ENCODE assay signal across 17 cellular contexts in genomic region chr2:237894396-237894979, GRCh38. TPM values are rescaled to one million over a fixed set of nuclear protein-coding genes. Genes with fewer than 3 reads are reported as not detected.
DNase-seq lines count a peak whose midpoint lies in the region; ATAC-seq and TF ChIP-seq lines count a peak whose summit lies in the region.
"Had no signal": no experiment of that assay in that cellular context is flagged by ENCODE, and none has a peak within 500 bp of the region (broad histone marks: within the 10 kb centered on the region; RNA-seq: fewer than 3 reads in every experiment).

No MANE protein-coding gene starts in this region.

- H3K4me1 ChIP-seq in muscle layer of colon (ENCODE audit: insufficient read depth, low read length), result peaks cover 70% of the 10 kb centered on the region
- peaks cover 15 to 34% of the 10 kb centered on the region in 2 donors for H3K4me1 ChIP-seq in uterus

- no peak for ATAC-seq in HG03280 (IDR thresholded peaks at IDR 0.05; ENCODE audit: unreplicated experiment)
- ATAC-seq: CD8-positive, alpha-beta T cell had no signal

- intact Hi-C loops in uterus (cut with DNase I; ENCODE audit: low total_unique reads), result no loop called here

- H3K4me3 ChIP-seq in muscle layer of colon (ENCODE audit: low read depth in 1 of 2, low read length in 2 of 2), result no peak overlapping the region
- no peak overlapping the region for H3K4me3 ChIP-seq in uterus
- H3K4me3 ChIP-seq: smooth muscle cell had no signal

- H3K27ac ChIP-seq in caudate nucleus (ENCODE audit: low read depth, low read length) (peak overlapping the region; percentile 77), muscle layer of colon (ENCODE audit: low read depth, low read length) (peak overlapping the region; percentile 95), uterus (peak overlapping the region; percentile 98 to 100)

- DNase-seq in activated effector memory CD4-positive, alpha-beta T cell treated with anti-CD3 and anti-CD28 coated beads, Interleukin-2, amount 50 U/mL, for 16 hours, result peak; percentile 57
- DNase-seq in activated effector memory CD4-positive, alpha-beta T cell treated with Interleukin-2 at 50 U/mL for 16 hours, result no peak
- DNase-seq in caudate nucleus (lab: John Stamatoyannopoulos, UW) (no peak), uterus (peak in 1 of 2 donors; percentile 19), NOMO-1 treated with dmso at 0.1 percent for 144 hours (lab: John Stamatoyannopoulos, UW; ENCODE audit: unreplicated experiment) (no peak), C1 segment of cervical spinal cord (lab: John Stamatoyannopoulos, UW) (no peak)
- DNase-seq: ACHN; activated CD4-positive, alpha-beta T cell treated with anti-CD3 and anti-CD28 coated beads for 1 hour; activated naive CD4-positive, alpha-beta T cell; CD8-positive, alpha-beta T cell; NCI-H1048; nucleus accumbens; T-helper 9 cell had no signal

- H3K9ac ChIP-seq in muscle layer of colon (ENCODE audit: low read length), result peak overlapping the region; percentile 22

- H3K36me3 ChIP-seq in muscle layer of colon (ENCODE audit: insufficient read depth, low read length) (peaks cover 11% of the 10 kb centered on the region), uterus (no peaks in the 10 kb centered on the region)

- H3K27me3 ChIP-seq in muscle layer of colon (ENCODE audit: control insufficient read depth in 1 of 2, insufficient read depth in 2 of 2, low read length in 2 of 2) (no peaks in the 10 kb centered on the region), uterus (no peaks in the 10 kb centered on the region)

- TF ChIP-seq CTCF in uterus (IDR thresholded peaks at IDR 0.05), result no peak

- no peaks in the 10 kb centered on the region for H3K9me3 ChIP-seq in muscle layer of colon (ENCODE audit: low read length)
- no peaks in the 10 kb centered on the region for H3K9me3 ChIP-seq in uterus

- TF ChIP-seq POLR2A in uterus (IDR thresholded peaks at IDR 0.05), result no peak

RNA-seq across cellular contexts. Expression of gene RAMP1, which starts 35.1 kb away (rescaled TPM):
- 100 to 1,000 TPM in 3 of 4 donors, 10 to 100 TPM in 1; 44.1 to 591 (median 424) TPM for total RNA-seq in uterus
- total RNA-seq: CD8-positive, alpha-beta T cell; dermis microvascular lymphatic vessel endothelial cell had no signal
